Comparison of ENCODE assay signal across 8 cellular contexts in genomic region chr7:96440328-96440727, GRCh38.
"Had no signal": no experiment of that assay in that cellular context is flagged by ENCODE, and none has a peak within 500 bp of the region (broad histone marks: within the 10 kb centered on the region; RNA-seq: fewer than 3 reads in every experiment).

No MANE protein-coding gene starts in this region.

- H3K36me3 ChIP-seq: HAP-1 had no signal

- H3K9ac ChIP-seq: GM23248 had no signal

- H3K4me3 ChIP-seq: GM23248, HAP-1 had no signal

- DNase-seq: GM23248, GOT3, H7, HFFc6 had no signal

- H3K9me3 ChIP-seq: HAP-1 had no signal

- H2AFZ ChIP-seq: GM23248 had no signal

- H3K27ac ChIP-seq: GM23248, HL-60 had no signal

- ATAC-seq: HCT116, HepG2 had no signal
